Comparison of ENCODE assay signal across 10 cellular contexts in the genomic region with DNA sequence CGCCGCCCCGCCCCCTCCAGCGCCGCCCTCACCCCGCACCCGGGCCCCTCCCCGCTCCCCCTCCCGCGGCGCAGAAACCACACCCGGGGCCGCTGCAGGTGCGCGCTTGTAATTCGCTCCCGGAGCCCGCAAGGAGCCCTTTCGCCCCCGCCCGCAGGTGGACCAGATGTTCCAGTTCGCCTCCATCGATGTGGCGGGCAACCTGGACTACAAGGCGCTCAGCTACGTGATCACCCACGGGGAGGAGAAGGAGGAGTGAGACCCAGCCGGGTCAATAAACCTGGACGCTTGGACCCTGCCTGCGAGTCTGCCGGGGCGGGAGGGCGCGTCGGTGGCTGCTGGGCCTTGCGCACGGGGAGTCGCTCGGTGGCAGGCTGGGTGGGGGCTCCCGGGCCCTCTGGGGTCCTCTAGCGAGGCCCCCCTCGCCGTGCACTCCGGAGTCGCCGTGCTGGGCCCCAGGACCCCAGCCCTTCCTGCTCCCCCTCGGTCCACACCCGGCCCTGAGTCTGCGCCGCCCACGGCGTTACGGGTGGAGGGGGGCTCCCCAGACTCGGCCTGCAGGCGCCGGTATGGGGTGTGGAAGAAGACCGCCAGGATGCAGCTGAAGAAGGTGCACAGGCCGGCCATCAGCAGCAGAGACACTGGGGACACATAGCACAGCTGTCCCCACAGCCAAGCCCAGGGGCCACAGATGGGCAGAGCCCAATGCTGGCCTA. TPM values are rescaled to one million over a fixed set of nuclear protein-coding genes. Genes with fewer than 3 reads are reported as not detected.
DNase-seq lines count a peak whose midpoint lies in the region; ATAC-seq, FAIRE-seq and TF ChIP-seq lines count a peak whose summit lies in the region.
"Had no signal": no experiment of that assay in that cellular context is flagged by ENCODE, and none has a peak within 500 bp of the region (broad histone marks: within the 10 kb centered on the region; RNA-seq: fewer than 3 reads in every experiment).

No MANE protein-coding gene starts in this region.

- peak; percentile 55 for ATAC-seq in esophagus mucosa
- no peak for ATAC-seq in HG03159 (IDR thresholded peaks at IDR 0.05; ENCODE audit: unreplicated experiment)

- DNase-seq in activated CD8-positive, alpha-beta memory T cell treated with anti-CD3 and anti-CD28 coated beads, Interleukin-2, amount 50 U/mL, for 48 hours: peak; percentile 60
- DNase-seq in activated CD8-positive, alpha-beta memory T cell treated with anti-CD3 and anti-CD28 coated beads for 24 hours: no peak
- DNase-seq in NCI-H526 treated with DMSO at 0.1 percent for 48 hours (lab: John Stamatoyannopoulos, UW) (peak; percentile 36), stomach (peak; percentile 86), GM12891 (ENCODE audit: insufficient read length, low spot score) (no peak), foreskin fibroblast (no peak)

- H3K36me3 ChIP-seq in stomach: peaks cover 0 to 9% (median 8%) of the 10 kb centered on the region in 4 donors

- TF ChIP-seq CTCF in stomach (IDR thresholded peaks at IDR 0.05): no peak
- no peak for TF ChIP-seq CTCF in foreskin fibroblast (IDR thresholded peaks at IDR 0.05; ENCODE audit: low read depth, low read length)

- peaks cover 17 to 63% (median 58%) of the 10 kb centered on the region in 4 donors for H3K4me1 ChIP-seq in stomach

- no peaks in the 10 kb centered on the region for H3K9me3 ChIP-seq in stomach

- peak overlapping the region; percentile 8 to 48 (median 24) for H3K4me3 ChIP-seq in stomach
- no peak overlapping the region for H3K4me3 ChIP-seq in foreskin fibroblast (ENCODE audit: low read depth in 1 of 2, low read length in 2 of 2)

- WGBS in stomach, 5 donors: 25 to 73% (median 67%) methylated on average over 26 to 58 of the region's 58 CpGs

- TF ChIP-seq POLR2A in stomach (IDR thresholded peaks at IDR 0.05) (no peak), GM12891 (IDR thresholded peaks at IDR 0.05; ENCODE audit: low read depth, low read length) (no peak)

- H3K27me3 ChIP-seq in stomach: peaks cover 0 to 36% (median 0%) of the 10 kb centered on the region in 3 donors

- peak overlapping the region in 1 of 5 donors; percentile 34 for H3K27ac ChIP-seq in stomach

- no peak for TF ChIP-seq EP300 in stomach (IDR thresholded peaks at IDR 0.05)

- intact Hi-C loops in stomach (cut with DNase I; ENCODE audit: low total_unique reads): no loop called here

- no peak for FAIRE-seq in GM12891 (lab: Jason Lieb, UNC)
- FAIRE-seq: G401.6, islet of Langerhans had no signal

TF ChIP-seq in GM12891, 5 proteins besides CTCF, POLR2A, EP300 and RAD21:
- no peak for TF ChIP-seq TAF1 (IDR thresholded peaks at IDR 0.05; ENCODE audit: low read depth, low read length)
- no peak for TF ChIP-seq POU2F2 (IDR thresholded peaks at IDR 0.05; ENCODE audit: low read depth, low read length)
- TF ChIP-seq SPI1 (IDR thresholded peaks at IDR 0.05; ENCODE audit: low read depth, low read length): no peak
- no peak for TF ChIP-seq PAX5 (IDR thresholded peaks at IDR 0.05; ENCODE audit: insufficient read depth, low read length, severe bottlenecking)
- TF ChIP-seq POLR2AphosphoS5 (IDR thresholded peaks at IDR 0.05; ENCODE audit: low read depth, low read length): no peak
TF ChIP-seq in GM12891: peak in this region for 0.

RNA-seq across cellular contexts. Expression of a gene that starts 7.1 kb away (rescaled TPM):
- 2.7 TPM for total RNA-seq in esophagus mucosa
- total RNA-seq in stomach: 10 to 100 TPM in 2 of 5 donors, 1 to 10 TPM in 3; 2.7 to 18.8 (median 9.4) TPM
- polyA plus RNA-seq in stomach: 10 to 100 TPM in 2 of 3 donors, 1 to 10 TPM in 1; 8.2 to 15.2 (median 11.4) TPM
- 0.42 TPM for polyA plus RNA-seq in GM12891 (2012; ENCODE audit: low read depth, missing spikeins)

RNA-seq across cellular contexts. Expression of a gene that starts 7.6 kb away (rescaled TPM):
- 22.2 TPM for total RNA-seq in esophagus mucosa
- total RNA-seq in stomach: 10 to 100 TPM in 3 of 5 donors, 1 to 10 TPM in 2; 7.0 to 67.7 (median 13.4) TPM
- 100 to 1,000 TPM in 1 of 3 donors, 10 to 100 TPM in 2; 18.8 to 148 (median 42.7) TPM for polyA plus RNA-seq in stomach
- 23.8 TPM for polyA plus RNA-seq in GM12891 (2012; ENCODE audit: low read depth, missing spikeins)

RNA-seq across cellular contexts. Expression of a gene that starts 7.8 kb away (rescaled TPM):
- total RNA-seq in esophagus mucosa (344 TPM), stomach (100 to 1,000 TPM in 3 of 5 donors, 10 to 100 TPM in 1, 1 to 10 TPM in 1; 8.0 to 842 (median 169) TPM)
- 100 to 1,000 TPM; 742 to 876 (median 853) TPM for polyA plus RNA-seq in stomach
- polyA plus RNA-seq in GM12891 (2012; ENCODE audit: low read depth, missing spikeins): 1,492 TPM

RNA-seq across cellular contexts. Expression of a gene that starts 23.7 kb away (rescaled TPM):
- total RNA-seq in esophagus mucosa (30.5 TPM), stomach (100 to 1,000 TPM in 2 of 5 donors, 10 to 100 TPM in 3; 45.2 to 140 (median 82.6) TPM)
- polyA plus RNA-seq in stomach: 10 to 100 TPM; 24.7 to 48.9 (median 24.9) TPM
- 20.6 TPM for polyA plus RNA-seq in GM12891 (2012; ENCODE audit: low read depth, missing spikeins)

RNA-seq across cellular contexts. Expression of a gene that starts 56.5 kb away (rescaled TPM):
- 0.88 TPM for total RNA-seq in esophagus mucosa
- total RNA-seq in stomach: 10 to 100 TPM in 1 of 5 donors, not detected in 4; 12.3 TPM
- polyA plus RNA-seq in stomach: 1 to 10 TPM; 1.1 to 1.8 (median 1.6) TPM
- polyA plus RNA-seq in GM12891 (2012; ENCODE audit: low read depth, missing spikeins): 11.3 TPM

Comparison
In these comparisons a context has a peak if more than half of its experiments do, and no peak if none do; other contexts are left out.
1. DNase-seq: peak in activated CD8-positive, alpha-beta memory T cell treated with anti-CD3 and anti-CD28 coated beads, Interleukin-2, amount 50 U/mL, for 48 hours (single experiment), NCI-H526 treated with DMSO at 0.1 percent for 48 hours (single experiment) and stomach (single experiment); none in activated CD8-positive, alpha-beta memory T cell treated with anti-CD3 and anti-CD28 coated beads for 24 hours (single experiment), GM12891 (single experiment) and foreskin fibroblast (0 of 2).
2. H3K4me3 ChIP-seq: peak in stomach (4 of 4); none in foreskin fibroblast (0 of 2).